In the genomic region with DNA sequence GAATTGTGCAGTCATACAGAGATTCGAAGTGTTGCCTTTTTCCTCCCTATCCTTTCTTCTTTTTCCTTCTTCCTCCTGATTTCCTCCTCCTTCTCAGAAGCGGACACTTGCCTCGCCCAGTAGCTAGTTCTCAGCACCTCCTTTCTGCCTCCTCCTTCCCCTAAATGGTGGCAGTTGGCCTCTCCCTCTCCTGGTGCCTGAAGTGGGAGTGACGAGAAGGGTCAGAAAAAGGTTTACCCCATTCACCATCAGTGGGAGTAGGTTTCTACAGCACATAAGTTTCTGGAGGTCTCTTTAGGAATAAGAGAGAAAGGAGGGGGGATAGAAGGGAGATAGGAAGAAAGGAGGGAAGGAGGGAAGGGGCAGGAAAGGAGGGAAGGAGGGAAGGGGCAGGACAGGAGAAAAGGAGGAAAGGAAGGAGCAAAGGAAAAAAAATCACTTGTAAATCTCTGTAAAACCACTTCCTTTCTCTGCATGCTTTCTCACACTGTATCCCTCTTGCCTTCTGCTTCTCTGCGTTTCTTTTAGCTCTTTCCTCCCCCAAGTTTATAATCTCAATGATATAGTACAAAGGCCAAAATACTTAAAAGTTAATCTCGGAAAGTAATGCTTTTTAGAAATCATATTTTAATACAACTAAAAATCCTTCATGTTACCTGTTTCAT, we compare ENCODE assay signal across 10 cellular contexts. TPM values are rescaled to one million over a fixed set of nuclear protein-coding genes. Genes with fewer than 3 reads are reported as not detected.
A peak's percentile ranks its signal among the peaks of the same experiment; 100 is the strongest.
DNase-seq lines count a peak whose midpoint lies in the region; ATAC-seq, FAIRE-seq and TF ChIP-seq lines count a peak whose summit lies in the region.
"Had no signal": no experiment of that assay in that cellular context is flagged by ENCODE, and none has a peak within 500 bp of the region (broad histone marks: within the 10 kb centered on the region; RNA-seq: fewer than 3 reads in every experiment).

No MANE protein-coding gene starts in this region.

- H3K36me3 Mint-ChIP-seq in activated naive CD4-positive, alpha-beta T cell treated with anti-CD3 and anti-CD28 coated beads, Interleukin-2, amount 50 U/mL, for 24 hours, result peaks cover 6% of the 10 kb centered on the region
- H3K36me3 Mint-ChIP-seq in naive thymus-derived CD8-positive, alpha-beta T cell, result no peaks in the 10 kb centered on the region

- H3K4me1 Mint-ChIP-seq in activated naive CD4-positive, alpha-beta T cell treated with anti-CD3 and anti-CD28 coated beads, Interleukin-2, amount 50 U/mL, for 24 hours, result peaks cover 75% of the 10 kb centered on the region
- H3K4me1 Mint-ChIP-seq in naive thymus-derived CD8-positive, alpha-beta T cell, result peaks cover 20 to 53% (median 44%) of the 10 kb centered on the region in 4 donors

- H3K27ac ChIP-seq in transverse colon, result peak overlapping the region; percentile 52 to 71 (median 65)

- no peaks in the 10 kb centered on the region for H3K9me3 Mint-ChIP-seq in activated naive CD4-positive, alpha-beta T cell treated with anti-CD3 and anti-CD28 coated beads, Interleukin-2, amount 50 U/mL, for 24 hours
- no peaks in the 10 kb centered on the region for H3K9me3 Mint-ChIP-seq in naive thymus-derived CD8-positive, alpha-beta T cell

- TF ChIP-seq POLR2A in transverse colon (IDR thresholded peaks at IDR 0.05), result no peak

- H3K9me3 ChIP-seq in transverse colon, result no peaks in the 10 kb centered on the region

- no peak for DNase-seq in activated naive CD4-positive, alpha-beta T cell treated with anti-CD3 and anti-CD28 coated beads, Interleukin-2, amount 50 U/mL, for 16 hours
- DNase-seq in cerebellar cortex (ENCODE audit: low spot score), result peak; percentile 75
- DNase-seq in naive thymus-derived CD8-positive, alpha-beta T cell, result peak in 1 of 10 donors; percentile 5
- no peak for DNase-seq in transverse colon
- no peak for DNase-seq in GM19239 (ENCODE audit: insufficient read length, low spot score)
- no peak for DNase-seq in NCI-H82 (lab: John Stamatoyannopoulos, UW)

- no peaks in the 10 kb centered on the region for H3K36me3 ChIP-seq in transverse colon

- H3K4me3 ChIP-seq in transverse colon, result no peak overlapping the region

- peaks cover 10 to 37% (median 23%) of the 10 kb centered on the region in 4 donors for H3K4me1 ChIP-seq in transverse colon

- ATAC-seq in naive thymus-derived CD8-positive, alpha-beta T cell, result peak in 1 of 2 donors; percentile 33
- no peak for ATAC-seq in GM19351 (IDR thresholded peaks at IDR 0.05; ENCODE audit: unreplicated experiment)

- no peak for TF ChIP-seq EP300 in transverse colon (IDR thresholded peaks at IDR 0.05; ENCODE audit: low read depth)

- TF ChIP-seq CTCF in transverse colon (IDR thresholded peaks at IDR 0.05), result no peak

- H3K27ac Mint-ChIP-seq in activated naive CD4-positive, alpha-beta T cell treated with anti-CD3 and anti-CD28 coated beads, Interleukin-2, amount 50 U/mL, for 24 hours, result peak overlapping the region; percentile 79
- H3K27ac Mint-ChIP-seq in naive thymus-derived CD8-positive, alpha-beta T cell, result peak overlapping the region; percentile 58 to 86 (median 80)

- no peak for FAIRE-seq in GM19239 (lab: Jason Lieb, UNC)
- FAIRE-seq: colon had no signal

- H3K27me3 ChIP-seq in transverse colon, result no peaks in the 10 kb centered on the region

- POLR2A ChIA-PET in naive thymus-derived CD8-positive, alpha-beta T cell (lab: Charles Lee), result interaction anchor here (0.7 to 1.1 kb wide), 5 partner anchors 9 to 306 kb away, joined by 3 to 7 read pairs (median 3); no protein-coding TSS in a partner anchor

- H3K4me3 Mint-ChIP-seq in activated naive CD4-positive, alpha-beta T cell treated with anti-CD3 and anti-CD28 coated beads, Interleukin-2, amount 50 U/mL, for 24 hours, result peak overlapping the region; percentile 46
- peak overlapping the region in 8 of 10 donors; percentile 18 to 72 (median 58) for H3K4me3 Mint-ChIP-seq in naive thymus-derived CD8-positive, alpha-beta T cell

- intact Hi-C loops in transverse colon (cut with DNase I; ENCODE audit: low total_unique reads), result no loop called here

- no peaks in the 10 kb centered on the region for H3K27me3 Mint-ChIP-seq in activated naive CD4-positive, alpha-beta T cell treated with anti-CD3 and anti-CD28 coated beads, Interleukin-2, amount 50 U/mL, for 24 hours
- H3K27me3 Mint-ChIP-seq in naive thymus-derived CD8-positive, alpha-beta T cell, result no peaks in the 10 kb centered on the region

- 45 to 55% methylated on average over 4 to 6 of the region's 6 CpGs for WGBS in transverse colon (ENCODE audit: low coverage in 1 of 2), 2 donors

- in situ Hi-C loops in transverse colon (cut with MboI; ENCODE audit: low pct_ligation_motif_present in 1 of 4, low pct_unique_long_range_greater_than_20kb in 1 of 4, low sequenced_read_pairs in 3 of 4), result loop anchor here in 2 of 4 donors (25.0 kb wide), 3 partner anchors 313 to 588 kb away; no protein-coding TSS in a partner anchor

RNA-seq across cellular contexts. Expression of a gene that starts 20.3 kb away (rescaled TPM):
- under 1 TPM in 1 of 2 experiments, not detected in 1; 0.68 TPM for total RNA-seq in naive thymus-derived CD8-positive, alpha-beta T cell
- not detected for polyA plus RNA-seq in naive thymus-derived CD8-positive, alpha-beta T cell
- not detected for total RNA-seq in transverse colon
- total RNA-seq: omental fat pad had no signal

RNA-seq across cellular contexts. Expression of a gene that starts 43.7 kb away (rescaled TPM):
- 10 to 100 TPM; 35.8 to 43.2 TPM for total RNA-seq in naive thymus-derived CD8-positive, alpha-beta T cell
- 10 to 100 TPM; 69.1 to 92.8 (median 86.1) TPM for polyA plus RNA-seq in naive thymus-derived CD8-positive, alpha-beta T cell
- total RNA-seq in transverse colon, result 10 to 100 TPM in 3 of 4 donors, 1 to 10 TPM in 1; 9.8 to 43.8 (median 22.8) TPM
